Comparison of ENCODE assay signal across 11 cellular contexts in genomic region chr21:45886610-45887026, GRCh38.
DNase-seq lines count a peak whose midpoint lies in the region; ATAC-seq and TF ChIP-seq lines count a peak whose summit lies in the region.
"Had no signal": no experiment of that assay in that cellular context is flagged by ENCODE, and none has a peak within 500 bp of the region (broad histone marks: within the 10 kb centered on the region; RNA-seq: fewer than 3 reads in every experiment).

No MANE protein-coding gene starts in this region.

- H3K27ac ChIP-seq in RWPE1, result peak overlapping the region; percentile 81
- H3K27ac ChIP-seq in heart right ventricle, result peak overlapping the region in 9 of 10 donors; percentile 6 to 94 (median 74)
- H3K27ac ChIP-seq: KMS-11 had no signal

- DNase-seq in RWPE1 (ENCODE audit: low spot score) (no peak), heart right ventricle (no peak), mesenteric fat pad (ENCODE audit: low spot score) (no peak), islet precursor cell (no peak)
- peak; percentile 53 to 54 for DNase-seq in activated T-cell treated with anti-CD3 and anti-CD28 coated beads, Interleukin-2, amount 50 U/mL, for 48 hours
- peak; percentile 17 to 34 for DNase-seq in stimulated activated CD4-positive, alpha-beta T cell treated with anti-CD3 and anti-CD28 coated beads, Interleukin-4, amount 100 ng/mL, for 4 hours
- DNase-seq: activated B cell treated with CpG ODN at 0.5 μM for 24 hours had no signal

- no peak for TF ChIP-seq CTCF in RWPE1 (conservative IDR thresholded peaks at IDR 0.05; ENCODE audit: low read depth)
- TF ChIP-seq CTCF in heart right ventricle (IDR thresholded peaks at IDR 0.05), result no peak

- no peaks in the 10 kb centered on the region for H3K9me3 ChIP-seq in heart right ventricle
- H3K9me3 ChIP-seq: Peyer's patch had no signal

- peaks cover 10 to 36% (median 18%) of the 10 kb centered on the region in 9 donors for H3K4me1 ChIP-seq in heart right ventricle

- POLR2A ChIA-PET in RWPE1 (lab: Yijun Ruan, JAX; ENCODE audit: low non-redundant PET), result no interaction called here

- 71 to 76% methylated on average over 9 to 11 of the region's 11 CpGs for WGBS in heart right ventricle, 2 donors

- CTCF ChIA-PET in RWPE1 (lab: Yijun Ruan, JAX), result no interaction called here

- no peaks in the 10 kb centered on the region for H3K36me3 ChIP-seq in heart right ventricle
- H3K36me3 ChIP-seq: Peyer's patch had no signal

- H3K27me3 ChIP-seq in heart right ventricle, result peaks cover 0 to 11% (median 0%) of the 10 kb centered on the region in 7 donors
- H3K27me3 ChIP-seq: Peyer's patch had no signal

- no peak overlapping the region for H3K4me3 ChIP-seq in heart right ventricle
- H3K4me3 ChIP-seq: Peyer's patch had no signal

- intact Hi-C loops in heart right ventricle (cut with DNase I), result loop anchor here in 2 of 10 donors (5.0 kb wide), 2 partner anchors 36 to 54 kb away; no protein-coding TSS in a partner anchor

- peak in 4 of 8 donors; percentile 10 to 32 (median 16) for ATAC-seq in heart right ventricle
- ATAC-seq in GM19463 (IDR thresholded peaks at IDR 0.05; ENCODE audit: unreplicated experiment), result no peak
- ATAC-seq in HG02852 (IDR thresholded peaks at IDR 0.05; ENCODE audit: unreplicated experiment), result no peak

Comparison
In these comparisons a context has a peak if more than half of its experiments do, and no peak if none do; other contexts are left out.
1. DNase-seq: peak in activated T-cell treated with anti-CD3 and anti-CD28 coated beads, Interleukin-2, amount 50 U/mL, for 48 hours (2 of 2) and stimulated activated CD4-positive, alpha-beta T cell treated with anti-CD3 and anti-CD28 coated beads, Interleukin-4, amount 100 ng/mL, for 4 hours (2 of 2); none in RWPE1 (single experiment), heart right ventricle (0 of 2), mesenteric fat pad (single experiment) and islet precursor cell (single experiment).